Comparison of ENCODE assay signal across 8 cellular contexts in genomic region chr10:110206988-110207804, GRCh38. TPM values are rescaled to one million over a fixed set of nuclear protein-coding genes. Genes with fewer than 3 reads are reported as not detected.
A peak's percentile ranks its signal among the peaks of the same experiment; 100 is the strongest.
DNase-seq lines count a peak whose midpoint lies in the region; ATAC-seq and TF ChIP-seq lines count a peak whose summit lies in the region.

Gene MXI1 (plus strand): TSS chr10:110207605. CDS start chr10:110207809, 204 bp downstream.

- H3K79me2 ChIP-seq in osteoblast (ENCODE audit: insufficient read depth, low read length), result no peaks in the 10 kb centered on the region

- ATAC-seq in GM21717 (IDR thresholded peaks at IDR 0.05; ENCODE audit: unreplicated experiment) (peak; percentile 52), heart left ventricle (peak in 3 of 4 donors; percentile 27 to 65 (median 39))

- H3K36me3 ChIP-seq in HUES48 (ENCODE audit: control insufficient read depth, insufficient read depth, low read length), result no peaks in the 10 kb centered on the region
- no peaks in the 10 kb centered on the region for H3K36me3 ChIP-seq in heart left ventricle
- no peaks in the 10 kb centered on the region for H3K36me3 ChIP-seq in osteoblast (ENCODE audit: insufficient read depth, low read length)

- no peak within 1 kb of the TSS for H3K9ac ChIP-seq in HUES48 (ENCODE audit: low read depth, low read length)

- H3K9me3 ChIP-seq in HUES48 (ENCODE audit: control insufficient read depth, insufficient read depth, low read length), result no peaks in the 10 kb centered on the region
- no peaks in the 10 kb centered on the region for H3K9me3 ChIP-seq in heart left ventricle
- H3K9me3 ChIP-seq in osteoblast (ENCODE audit: low read depth, low read length), result no peaks in the 10 kb centered on the region

- H4K20me1 ChIP-seq in osteoblast (ENCODE audit: insufficient read depth, low read length), result no peaks in the 10 kb centered on the region

- peak within 1 kb of the TSS; percentile 92 for H2AFZ ChIP-seq in osteoblast (ENCODE audit: low read length)

- H3K4me3 ChIP-seq in HUES48 (ENCODE audit: low read depth, low read length), result peak within 1 kb of the TSS; percentile 73
- H3K4me3 ChIP-seq in heart left ventricle, result peak within 1 kb of the TSS; percentile 61 to 92 (median 83)
- peak within 1 kb of the TSS; percentile 80 for H3K4me3 ChIP-seq in osteoblast (ENCODE audit: insufficient read depth, low read length)

- H3K4me2 ChIP-seq in osteoblast (ENCODE audit: insufficient read depth, low read length), result peak within 1 kb of the TSS; percentile 100

- H3K27ac ChIP-seq in HUES48 (ENCODE audit: low read depth, low read length) (peak within 1 kb of the TSS; percentile 21), angular gyrus (ENCODE audit: low read depth, low read length) (peak within 1 kb of the TSS; percentile 87), heart left ventricle (peak within 1 kb of the TSS; percentile 94 to 99 (median 98)), osteoblast (ENCODE audit: low read depth, low read length) (peak within 1 kb of the TSS; percentile 16)

- WGBS in heart left ventricle, 4 donors, result 6 to 12% (median 6%) methylated on average over 19 to 37 of the region's 37 CpGs

- no peak for TF ChIP-seq CTCF in heart left ventricle (IDR thresholded peaks at IDR 0.05)
- TF ChIP-seq CTCF in osteoblast (IDR thresholded peaks at IDR 0.05; ENCODE audit: extremely low read depth, low read depth, low read length), result no peak

- intact Hi-C loops in heart left ventricle (cut with DNase I), result loop anchor here (5.0 to 10.0 kb wide), 8 partner anchors 35 to 322 kb away; no protein-coding TSS in a partner anchor

- peak; percentile 86 for TF ChIP-seq POLR2A in Raji (IDR thresholded peaks at IDR 0.05; ENCODE audit: insufficient read depth, low read depth, low read length)
- peak in 1 of 2 donors; percentile 68 for TF ChIP-seq POLR2A in heart left ventricle (IDR thresholded peaks at IDR 0.05)

- H3K27me3 ChIP-seq in HUES48 (ENCODE audit: control insufficient read depth, insufficient read depth, low read length), result peaks cover 87% of the 10 kb centered on the region
- no peaks in the 10 kb centered on the region for H3K27me3 ChIP-seq in heart left ventricle
- peaks cover 24% of the 10 kb centered on the region for H3K27me3 ChIP-seq in osteoblast (ENCODE audit: insufficient read depth, low read length)

- peaks cover 25% of the 10 kb centered on the region for H3K4me1 ChIP-seq in HUES48 (ENCODE audit: control insufficient read depth, insufficient read depth, low read length)
- H3K4me1 ChIP-seq in heart left ventricle, result peaks cover 6 to 21% (median 12%) of the 10 kb centered on the region in 12 donors
- peaks cover 6% of the 10 kb centered on the region for H3K4me1 ChIP-seq in osteoblast (ENCODE audit: insufficient read depth, low read length)

- DNase-seq in GDM1 (lab: John Stamatoyannopoulos, UW) (peak; percentile 53), heart left ventricle (peak; percentile 79 to 86 (median 81)), osteoblast (ENCODE audit: insufficient read length, low spot score, missing footprints) (peak; percentile 98), NCI-H2081 treated with DMSO at 0.1 percent for 48 hours (lab: John Stamatoyannopoulos, UW) (no peak)

RNA-seq across cellular contexts. Expression of gene MXI1, which starts in this region (rescaled TPM):
- total RNA-seq in heart left ventricle (10 to 100 TPM; 42.6 to 83.2 (median 61.6) TPM), osteoblast (39.5 and 41.6 TPM in 2 replicates)
- polyA plus RNA-seq in heart left ventricle, result 10 to 100 TPM; 20.3 to 39.5 TPM

Comparison
In these comparisons a context has a peak if more than half of its experiments do, and no peak if none do; other contexts are left out.
1. H3K27ac ChIP-seq: peak in every context shown above with its lines; median percentile 98 in heart left ventricle; 87 in angular gyrus; 21 in HUES48; 16 in osteoblast.